ENCODE assay signal across 2 cellular contexts in genomic region chr9:134164879-134165278, GRCh38.
TF ChIP-seq lines count a peak whose summit lies in the region.

No MANE protein-coding gene starts in this region.

TF ChIP-seq in HEK293, 187 proteins besides CTCF, POLR2A, EP300 and RAD21:
- TF ChIP-seq ZBTB26 (tag by site-specific recombination; optimal IDR thresholded peaks at IDR 0.05): peak; percentile 97
- no peak for TF ChIP-seq SCRT1 (tag by site-specific recombination; IDR thresholded peaks at IDR 0.05; ENCODE audit: borderline replicate concordance)

TF ChIP-seq in GM12878, 131 proteins besides CTCF, POLR2A, EP300 and RAD21 (continued from another document):
- TF ChIP-seq SKIL (IDR thresholded peaks at IDR 0.05; ENCODE audit: low read depth, poor library complexity, severe bottlenecking): no peak
- no peak for TF ChIP-seq FOXK2 (IDR thresholded peaks at IDR 0.05)
- no peak for TF ChIP-seq BCL3 (IDR thresholded peaks at IDR 0.05; ENCODE audit: borderline replicate concordance, insufficient read depth, low read depth, low read length, poor library complexity, severe bottlenecking)
- TF ChIP-seq EED (IDR thresholded peaks at IDR 0.05; ENCODE audit: low read depth): no peak
